In genomic region chr10:4947635-4948596, GRCh38 we compare ENCODE assay signal across 9 cellular contexts. TPM values are rescaled to one million over a fixed set of nuclear protein-coding genes. Genes with fewer than 3 reads are reported as not detected.
A peak's percentile ranks its signal among the peaks of the same experiment; 100 is the strongest.
DNase-seq lines count a peak whose midpoint lies in the region; ATAC-seq and TF ChIP-seq lines count a peak whose summit lies in the region.
"Had no signal": no experiment of that assay in that cellular context is flagged by ENCODE, and none has a peak within 500 bp of the region (broad histone marks: within the 10 kb centered on the region; RNA-seq: fewer than 3 reads in every experiment).

No MANE protein-coding gene starts in this region.

- H3K27me3 ChIP-seq in duodenal mucosa (ENCODE audit: control insufficient read depth in 1 of 2, insufficient read depth in 2 of 2, low read length in 2 of 2) (no peaks in the 10 kb centered on the region), lung (ENCODE audit: control insufficient read depth, insufficient read depth) (no peaks in the 10 kb centered on the region)

- WGBS in lung, 2 donors = 57 to 78% methylated on average over 5 of the region's 5 CpGs

- H3K9ac ChIP-seq in duodenal mucosa (ENCODE audit: low read depth in 1 of 2, low read length in 2 of 2) = no peak overlapping the region

- TF ChIP-seq CTCF in lung (IDR thresholded peaks at IDR 0.05; ENCODE audit: control extremely low read depth, extremely low read depth) = no peak

- H3K9me3 ChIP-seq in duodenal mucosa (ENCODE audit: control insufficient read depth in 1 of 2, low read length in 2 of 2) = no peaks in the 10 kb centered on the region
- H3K9me3 ChIP-seq in lung (ENCODE audit: control insufficient read depth in 2 of 2, insufficient read depth in 1 of 2, low read length in 1 of 2) = no peaks in the 10 kb centered on the region

- ATAC-seq in lung (ENCODE audit: insufficient read depth, low FRiP score) = peak; percentile 74
- no peak for ATAC-seq in HG02970 (IDR thresholded peaks at IDR 0.05; ENCODE audit: low FRiP score, unreplicated experiment)
- no peak for ATAC-seq in GM21529 (IDR thresholded peaks at IDR 0.05; ENCODE audit: unreplicated experiment)
- ATAC-seq in HG02678 (IDR thresholded peaks at IDR 0.05; ENCODE audit: unreplicated experiment) = no peak

- H3K4me3 ChIP-seq in duodenal mucosa (ENCODE audit: low read depth in 1 of 2, low read length in 2 of 2) (no peak overlapping the region), lung (no peak overlapping the region)

- H3K4me1 ChIP-seq in duodenal mucosa (ENCODE audit: control insufficient read depth in 1 of 2, insufficient read depth in 2 of 2, low read length in 2 of 2) (peaks cover 20 to 22% of the 10 kb centered on the region in 2 donors), lung (ENCODE audit: control insufficient read depth in 2 of 2, insufficient read depth in 2 of 2, low read length in 2 of 2) (peaks cover 0 to 2% of the 10 kb centered on the region in 2 donors)

- H3K36me3 ChIP-seq in duodenal mucosa (ENCODE audit: control insufficient read depth in 1 of 2, insufficient read depth in 2 of 2, low read length in 2 of 2) (no peaks in the 10 kb centered on the region), lung (ENCODE audit: control insufficient read depth in 2 of 2, insufficient read depth in 2 of 2, low read length in 2 of 2) (no peaks in the 10 kb centered on the region)

- H3K27ac ChIP-seq in duodenal mucosa (ENCODE audit: low read depth, low read length) (peak overlapping the region; percentile 14), lung (ENCODE audit: low read depth in 1 of 2, low read length in 1 of 2) (peak overlapping the region; percentile 63 to 77)

- DNase-seq in NCI-H2107 treated with DMSO at 0.1 percent for 48 hours (lab: John Stamatoyannopoulos, UW; ENCODE audit: unreplicated experiment) = peak; percentile 17
- no peak for DNase-seq in NCI-H2107 (lab: John Stamatoyannopoulos, UW)
- no peak for DNase-seq in lung (ENCODE audit: low spot score)
- DNase-seq in activated gamma-delta T cell treated with Interleukin-2 at 50 U/mL for 16 hours = no peak
- DNase-seq: 8988T had no signal

RNA-seq across cellular contexts. Expression of gene AKR1C1, which starts 15.3 kb away (rescaled TPM):
- total RNA-seq in lung = 10 to 100 TPM in 1 of 2 donors, 1 to 10 TPM in 1; 7.9 to 55.1 TPM
- polyA plus RNA-seq in lung = 10 to 100 TPM; 36.9 to 53.5 TPM

RNA-seq across cellular contexts. Expression of gene AKR1C2, which starts 55.7 kb away (rescaled TPM):
- total RNA-seq in lung = 10 to 100 TPM in 1 of 2 donors, 1 to 10 TPM in 1; 1.8 to 56.6 TPM
- polyA plus RNA-seq in lung = 10 to 100 TPM; 23.4 to 31.4 TPM
